1 cellular context compared by ENCODE assay signal in genomic region chr16:11299865-11300559, GRCh38.
TF ChIP-seq lines count a peak whose summit lies in the region.

No MANE protein-coding gene starts in this region.

TF ChIP-seq in HepG2, 621 proteins besides CTCF, POLR2A, EP300 and RAD21 (continued from another document and continues in another):
- TF ChIP-seq DPF2 (CRISPR knock-in tag; IDR thresholded peaks at IDR 0.05; ENCODE audit: borderline replicate concordance, low read depth) (no peak), PCBP1 (IDR thresholded peaks at IDR 0.05; ENCODE audit: borderline replicate concordance, low read depth, low read length) (no peak), ZMYM3 (CRISPR knock-in tag; IDR thresholded peaks at IDR 0.05) (peak; percentile 55; the same call in 1 of the 2 replicates), FOXA3 (CRISPR knock-in tag; IDR thresholded peaks at IDR 0.05) (peak; percentile 24; the same call in 1 of the 2 replicates), MED1 (CRISPR knock-in tag; IDR thresholded peaks at IDR 0.05) (peak; percentile 26; the same call in 1 of the 2 replicates), YEATS2 (CRISPR knock-in tag; IDR thresholded peaks at IDR 0.05; ENCODE audit: borderline replicate concordance) (no peak), ZNF317 (CRISPR knock-in tag; IDR thresholded peaks at IDR 0.05) (0 out of 2 replicates have a peak, but pooled peaks have one; percentile 17), PITX1 (CRISPR knock-in tag; IDR thresholded peaks at IDR 0.05) (0 out of 2 replicates have a peak, but pooled peaks have one; percentile 39), ZBTB7A (CRISPR knock-in tag; IDR thresholded peaks at IDR 0.05) (0 out of 2 replicates have a peak, but pooled peaks have one; percentile 15), ZNF574 (CRISPR knock-in tag; IDR thresholded peaks at IDR 0.05) (peak; percentile 10; the same call in 1 of the 2 replicates), FOXC1 (CRISPR knock-in tag; IDR thresholded peaks at IDR 0.05; ENCODE audit: borderline replicate concordance) (0 out of 2 replicates have a peak, but pooled peaks have one; percentile 51), SRSF4 (IDR thresholded peaks at IDR 0.05; ENCODE audit: low read depth, low read length, poor library complexity, severe bottlenecking) (no peak), ZBTB7B (CRISPR knock-in tag; IDR thresholded peaks at IDR 0.05) (0 out of 2 replicates have a peak, but pooled peaks have one; percentile 2), SIN3B (IDR thresholded peaks at IDR 0.05; ENCODE audit: low read length) (no peak), ZNF350 (CRISPR knock-in tag; IDR thresholded peaks at IDR 0.05; ENCODE audit: borderline replicate concordance, low read depth) (no peak), ZNF598 (CRISPR knock-in tag; IDR thresholded peaks at IDR 0.05; ENCODE audit: borderline replicate concordance) (0 out of 2 replicates have a peak, but pooled peaks have one; percentile 53), NR2F2 (IDR thresholded peaks at IDR 0.05; ENCODE audit: borderline replicate concordance, low read depth) (no peak), TCF12 (IDR thresholded peaks at IDR 0.05) (no peak), TCF12 (CRISPR knock-in tag; IDR thresholded peaks at IDR 0.05) (0 out of 2 replicates have a peak, but pooled peaks have one; percentile 61), NFAT5 (CRISPR knock-in tag; IDR thresholded peaks at IDR 0.05) (no peak), ASH2L (IDR thresholded peaks at IDR 0.05; ENCODE audit: insufficient read length, low read depth, low read length) (no peak), ARID4A (CRISPR knock-in tag; IDR thresholded peaks at IDR 0.05; ENCODE audit: borderline replicate concordance) (peak; percentile 6; the same call in 1 of the 2 replicates), SKIL (CRISPR knock-in tag; IDR thresholded peaks at IDR 0.05; ENCODE audit: borderline replicate concordance) (no peak), ZNF567 (CRISPR knock-in tag; IDR thresholded peaks at IDR 0.05; ENCODE audit: borderline replicate concordance) (0 out of 2 replicates have a peak, but pooled peaks have one; percentile 28), ELF3 (CRISPR knock-in tag; IDR thresholded peaks at IDR 0.05) (no peak), CAMTA2 (CRISPR knock-in tag; IDR thresholded peaks at IDR 0.05; ENCODE audit: borderline replicate concordance) (peak; percentile 94; the same call in 1 of the 2 replicates), HNF4A (CRISPR knock-in tag; IDR thresholded peaks at IDR 0.05) (no peak), ZNF776 (CRISPR knock-in tag; IDR thresholded peaks at IDR 0.05) (peak; percentile 32; the same call in 1 of the 2 replicates), ZNF572 (CRISPR knock-in tag; IDR thresholded peaks at IDR 0.05) (0 out of 2 replicates have a peak, but pooled peaks have one; percentile 43)
- TF ChIP-seq, protein P1, sequence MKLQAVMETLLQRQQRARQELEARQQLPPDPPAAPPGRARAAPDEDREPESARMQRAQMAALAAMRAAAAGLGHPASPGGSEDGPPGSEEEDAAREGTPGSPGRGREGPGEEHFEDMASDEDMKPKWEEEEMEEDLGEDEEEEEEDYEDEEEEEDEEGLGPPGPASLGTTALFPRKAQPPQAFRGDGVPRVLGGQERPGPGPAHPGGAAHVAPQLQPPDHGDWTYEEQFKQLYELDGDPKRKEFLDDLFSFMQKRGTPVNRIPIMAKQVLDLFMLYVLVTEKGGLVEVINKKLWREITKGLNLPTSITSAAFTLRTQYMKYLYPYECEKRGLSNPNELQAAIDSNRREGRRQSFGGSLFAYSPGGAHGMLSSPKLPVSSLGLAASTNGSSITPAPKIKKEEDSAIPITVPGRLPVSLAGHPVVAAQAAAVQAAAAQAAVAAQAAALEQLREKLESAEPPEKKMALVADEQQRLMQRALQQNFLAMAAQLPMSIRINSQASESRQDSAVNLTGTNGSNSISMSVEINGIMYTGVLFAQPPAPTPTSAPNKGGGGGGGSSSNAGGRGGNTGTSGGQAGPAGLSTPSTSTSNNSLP (IDR thresholded peaks at IDR 0.05; ENCODE audit: low read depth, low read length) = no peak
- TF ChIP-seq, protein P2, sequence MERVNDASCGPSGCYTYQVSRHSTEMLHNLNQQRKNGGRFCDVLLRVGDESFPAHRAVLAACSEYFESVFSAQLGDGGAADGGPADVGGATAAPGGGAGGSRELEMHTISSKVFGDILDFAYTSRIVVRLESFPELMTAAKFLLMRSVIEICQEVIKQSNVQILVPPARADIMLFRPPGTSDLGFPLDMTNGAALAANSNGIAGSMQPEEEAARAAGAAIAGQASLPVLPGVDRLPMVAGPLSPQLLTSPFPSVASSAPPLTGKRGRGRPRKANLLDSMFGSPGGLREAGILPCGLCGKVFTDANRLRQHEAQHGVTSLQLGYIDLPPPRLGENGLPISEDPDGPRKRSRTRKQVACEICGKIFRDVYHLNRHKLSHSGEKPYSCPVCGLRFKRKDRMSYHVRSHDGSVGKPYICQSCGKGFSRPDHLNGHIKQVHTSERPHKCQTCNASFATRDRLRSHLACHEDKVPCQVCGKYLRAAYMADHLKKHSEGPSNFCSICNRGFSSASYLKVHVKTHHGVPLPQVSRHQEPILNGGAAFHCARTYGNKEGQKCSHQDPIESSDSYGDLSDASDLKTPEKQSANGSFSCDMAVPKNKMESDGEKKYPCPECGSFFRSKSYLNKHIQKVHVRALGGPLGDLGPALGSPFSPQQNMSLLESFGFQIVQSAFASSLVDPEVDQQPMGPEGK (CRISPR knock-in tag; IDR thresholded peaks at IDR 0.05) = peak; percentile 99
- TF ChIP-seq, protein P3, sequence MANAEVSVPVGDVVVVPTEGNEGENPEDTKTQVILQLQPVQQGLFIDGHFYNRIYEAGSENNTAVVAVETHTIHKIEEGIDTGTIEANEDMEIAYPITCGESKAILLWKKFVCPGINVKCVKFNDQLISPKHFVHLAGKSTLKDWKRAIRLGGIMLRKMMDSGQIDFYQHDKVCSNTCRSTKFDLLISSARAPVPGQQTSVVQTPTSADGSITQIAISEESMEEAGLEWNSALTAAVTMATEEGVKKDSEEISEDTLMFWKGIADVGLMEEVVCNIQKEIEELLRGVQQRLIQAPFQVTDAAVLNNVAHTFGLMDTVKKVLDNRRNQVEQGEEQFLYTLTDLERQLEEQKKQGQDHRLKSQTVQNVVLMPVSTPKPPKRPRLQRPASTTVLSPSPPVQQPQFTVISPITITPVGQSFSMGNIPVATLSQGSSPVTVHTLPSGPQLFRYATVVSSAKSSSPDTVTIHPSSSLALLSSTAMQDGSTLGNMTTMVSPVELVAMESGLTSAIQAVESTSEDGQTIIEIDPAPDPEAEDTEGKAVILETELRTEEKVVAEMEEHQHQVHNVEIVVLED (CRISPR knock-in tag; IDR thresholded peaks at IDR 0.05; ENCODE audit: borderline replicate concordance) = peak; percentile 30; the same call in 1 of the 2 replicates
- TF ChIP-seq, protein P4, sequence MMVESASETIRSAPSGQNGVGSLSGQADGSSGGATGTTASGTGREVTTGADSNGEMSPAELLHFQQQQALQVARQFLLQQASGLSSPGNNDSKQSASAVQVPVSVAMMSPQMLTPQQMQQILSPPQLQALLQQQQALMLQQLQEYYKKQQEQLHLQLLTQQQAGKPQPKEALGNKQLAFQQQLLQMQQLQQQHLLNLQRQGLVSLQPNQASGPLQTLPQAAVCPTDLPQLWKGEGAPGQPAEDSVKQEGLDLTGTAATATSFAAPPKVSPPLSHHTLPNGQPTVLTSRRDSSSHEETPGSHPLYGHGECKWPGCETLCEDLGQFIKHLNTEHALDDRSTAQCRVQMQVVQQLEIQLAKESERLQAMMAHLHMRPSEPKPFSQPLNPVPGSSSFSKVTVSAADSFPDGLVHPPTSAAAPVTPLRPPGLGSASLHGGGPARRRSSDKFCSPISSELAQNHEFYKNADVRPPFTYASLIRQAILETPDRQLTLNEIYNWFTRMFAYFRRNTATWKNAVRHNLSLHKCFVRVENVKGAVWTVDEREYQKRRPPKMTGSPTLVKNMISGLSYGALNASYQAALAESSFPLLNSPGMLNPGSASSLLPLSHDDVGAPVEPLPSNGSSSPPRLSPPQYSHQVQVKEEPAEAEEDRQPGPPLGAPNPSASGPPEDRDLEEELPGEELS (CRISPR knock-in tag; IDR thresholded peaks at IDR 0.05) = peak; percentile 57
